ENCODE assay signal across 1 cellular context in the genomic region with DNA sequence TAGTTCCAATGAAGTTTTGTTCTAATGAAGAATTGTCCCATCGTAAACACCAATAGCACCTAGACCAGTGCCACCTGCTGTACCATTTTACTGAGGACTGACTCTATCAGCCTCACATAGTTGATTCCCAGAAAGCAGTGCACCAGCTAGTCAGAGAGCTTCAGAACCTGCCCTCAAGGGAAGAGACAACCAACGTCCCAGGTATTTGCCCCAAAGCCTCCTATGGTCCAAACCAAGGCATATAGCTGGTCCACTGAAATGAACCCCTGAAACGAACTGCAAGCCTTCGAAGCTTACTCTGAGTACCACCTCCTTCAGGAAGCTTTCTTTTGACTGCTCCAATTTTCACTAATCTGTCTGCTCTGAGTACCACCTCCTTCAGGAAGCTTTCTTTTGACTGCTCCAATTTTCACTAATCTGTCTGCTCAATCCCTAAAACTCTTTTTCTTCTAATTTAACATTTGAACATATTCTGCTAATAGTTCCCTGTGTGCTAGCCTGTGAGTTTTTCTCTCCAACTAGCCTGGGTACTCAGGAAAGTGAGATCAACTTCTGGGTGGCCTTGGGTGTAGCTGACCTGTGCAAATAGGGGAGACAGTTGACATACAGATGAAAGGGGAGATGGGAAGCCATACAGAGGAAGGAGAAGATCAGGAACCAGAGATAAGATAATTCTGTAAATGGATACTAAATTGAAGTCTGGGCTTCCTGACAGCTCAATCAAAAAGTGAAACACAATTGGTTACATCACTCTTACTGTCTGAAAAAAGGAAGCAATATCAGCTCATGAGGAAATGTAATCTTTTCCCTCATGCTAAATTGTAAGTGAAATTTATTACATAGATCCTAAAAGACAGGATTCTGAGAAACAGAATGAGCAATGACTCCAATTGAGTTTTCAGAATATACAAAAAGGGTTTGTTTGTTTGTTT.
TF ChIP-seq lines count a peak whose summit lies in the region.

No MANE protein-coding gene starts in this region.

TF ChIP-seq in GM12878, 131 proteins besides CTCF, POLR2A, EP300 and RAD21 (continued from another document):
- TF ChIP-seq, protein P1, sequence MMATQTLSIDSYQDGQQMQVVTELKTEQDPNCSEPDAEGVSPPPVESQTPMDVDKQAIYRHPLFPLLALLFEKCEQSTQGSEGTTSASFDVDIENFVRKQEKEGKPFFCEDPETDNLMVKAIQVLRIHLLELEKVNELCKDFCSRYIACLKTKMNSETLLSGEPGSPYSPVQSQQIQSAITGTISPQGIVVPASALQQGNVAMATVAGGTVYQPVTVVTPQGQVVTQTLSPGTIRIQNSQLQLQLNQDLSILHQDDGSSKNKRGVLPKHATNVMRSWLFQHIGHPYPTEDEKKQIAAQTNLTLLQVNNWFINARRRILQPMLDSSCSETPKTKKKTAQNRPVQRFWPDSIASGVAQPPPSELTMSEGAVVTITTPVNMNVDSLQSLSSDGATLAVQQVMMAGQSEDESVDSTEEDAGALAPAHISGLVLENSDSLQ (IDR thresholded peaks at IDR 0.05): peak; percentile 67; the same call in 1 of the 2 replicates
- TF ChIP-seq SIN3A (IDR thresholded peaks at IDR 0.05; ENCODE audit: low read depth, low read length): no peak
- no peak for TF ChIP-seq HDGF (IDR thresholded peaks at IDR 0.05)
- TF ChIP-seq NR2C2 (IDR thresholded peaks at IDR 0.05; ENCODE audit: borderline replicate concordance, control insufficient read depth, insufficient read length, low read depth): no peak
- TF ChIP-seq ASH2L (IDR thresholded peaks at IDR 0.05; ENCODE audit: borderline replicate concordance, low read depth): no peak
- TF ChIP-seq CHD2 (IDR thresholded peaks at IDR 0.05; ENCODE audit: borderline replicate concordance, low read depth, low read length): no peak
- no peak for TF ChIP-seq IKZF2 (IDR thresholded peaks at IDR 0.05)
- TF ChIP-seq RFX5 (IDR thresholded peaks at IDR 0.05; ENCODE audit: low read depth, low read length): no peak
- TF ChIP-seq, protein P2, sequence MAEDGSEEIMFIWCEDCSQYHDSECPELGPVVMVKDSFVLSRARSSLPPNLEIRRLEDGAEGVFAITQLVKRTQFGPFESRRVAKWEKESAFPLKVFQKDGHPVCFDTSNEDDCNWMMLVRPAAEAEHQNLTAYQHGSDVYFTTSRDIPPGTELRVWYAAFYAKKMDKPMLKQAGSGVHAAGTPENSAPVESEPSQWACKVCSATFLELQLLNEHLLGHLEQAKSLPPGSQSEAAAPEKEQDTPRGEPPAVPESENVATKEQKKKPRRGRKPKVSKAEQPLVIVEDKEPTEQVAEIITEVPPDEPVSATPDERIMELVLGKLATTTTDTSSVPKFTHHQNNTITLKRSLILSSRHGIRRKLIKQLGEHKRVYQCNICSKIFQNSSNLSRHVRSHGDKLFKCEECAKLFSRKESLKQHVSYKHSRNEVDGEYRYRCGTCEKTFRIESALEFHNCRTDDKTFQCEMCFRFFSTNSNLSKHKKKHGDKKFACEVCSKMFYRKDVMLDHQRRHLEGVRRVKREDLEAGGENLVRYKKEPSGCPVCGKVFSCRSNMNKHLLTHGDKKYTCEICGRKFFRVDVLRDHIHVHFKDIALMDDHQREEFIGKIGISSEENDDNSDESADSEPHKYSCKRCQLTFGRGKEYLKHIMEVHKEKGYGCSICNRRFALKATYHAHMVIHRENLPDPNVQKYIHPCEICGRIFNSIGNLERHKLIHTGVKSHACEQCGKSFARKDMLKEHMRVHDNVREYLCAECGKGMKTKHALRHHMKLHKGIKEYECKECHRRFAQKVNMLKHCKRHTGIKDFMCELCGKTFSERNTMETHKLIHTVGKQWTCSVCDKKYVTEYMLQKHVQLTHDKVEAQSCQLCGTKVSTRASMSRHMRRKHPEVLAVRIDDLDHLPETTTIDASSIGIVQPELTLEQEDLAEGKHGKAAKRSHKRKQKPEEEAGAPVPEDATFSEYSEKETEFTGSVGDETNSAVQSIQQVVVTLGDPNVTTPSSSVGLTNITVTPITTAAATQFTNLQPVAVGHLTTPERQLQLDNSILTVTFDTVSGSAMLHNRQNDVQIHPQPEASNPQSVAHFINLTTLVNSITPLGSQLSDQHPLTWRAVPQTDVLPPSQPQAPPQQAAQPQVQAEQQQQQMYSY (CRISPR knock-in tag; IDR thresholded peaks at IDR 0.05): no peak
- peak; percentile 64 for TF ChIP-seq JUNB (IDR thresholded peaks at IDR 0.05)
- TF ChIP-seq, protein P3, sequence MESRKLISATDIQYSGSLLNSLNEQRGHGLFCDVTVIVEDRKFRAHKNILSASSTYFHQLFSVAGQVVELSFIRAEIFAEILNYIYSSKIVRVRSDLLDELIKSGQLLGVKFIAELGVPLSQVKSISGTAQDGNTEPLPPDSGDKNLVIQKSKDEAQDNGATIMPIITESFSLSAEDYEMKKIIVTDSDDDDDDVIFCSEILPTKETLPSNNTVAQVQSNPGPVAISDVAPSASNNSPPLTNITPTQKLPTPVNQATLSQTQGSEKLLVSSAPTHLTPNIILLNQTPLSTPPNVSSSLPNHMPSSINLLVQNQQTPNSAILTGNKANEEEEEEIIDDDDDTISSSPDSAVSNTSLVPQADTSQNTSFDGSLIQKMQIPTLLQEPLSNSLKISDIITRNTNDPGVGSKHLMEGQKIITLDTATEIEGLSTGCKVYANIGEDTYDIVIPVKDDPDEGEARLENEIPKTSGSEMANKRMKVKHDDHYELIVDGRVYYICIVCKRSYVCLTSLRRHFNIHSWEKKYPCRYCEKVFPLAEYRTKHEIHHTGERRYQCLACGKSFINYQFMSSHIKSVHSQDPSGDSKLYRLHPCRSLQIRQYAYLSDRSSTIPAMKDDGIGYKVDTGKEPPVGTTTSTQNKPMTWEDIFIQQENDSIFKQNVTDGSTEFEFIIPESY (IDR thresholded peaks at IDR 0.05): no peak
- no peak for TF ChIP-seq RCOR1 (conservative IDR thresholded peaks at IDR 0.05; ENCODE audit: low read depth, low read length)
- no peak for TF ChIP-seq CBX5 (IDR thresholded peaks at IDR 0.05; ENCODE audit: low read depth)
- 0 out of 2 replicates have a peak, but pooled peaks have one; percentile 4 for TF ChIP-seq FOXM1 (IDR thresholded peaks at IDR 0.05; ENCODE audit: low read depth, low read length)
- TF ChIP-seq, protein P4, sequence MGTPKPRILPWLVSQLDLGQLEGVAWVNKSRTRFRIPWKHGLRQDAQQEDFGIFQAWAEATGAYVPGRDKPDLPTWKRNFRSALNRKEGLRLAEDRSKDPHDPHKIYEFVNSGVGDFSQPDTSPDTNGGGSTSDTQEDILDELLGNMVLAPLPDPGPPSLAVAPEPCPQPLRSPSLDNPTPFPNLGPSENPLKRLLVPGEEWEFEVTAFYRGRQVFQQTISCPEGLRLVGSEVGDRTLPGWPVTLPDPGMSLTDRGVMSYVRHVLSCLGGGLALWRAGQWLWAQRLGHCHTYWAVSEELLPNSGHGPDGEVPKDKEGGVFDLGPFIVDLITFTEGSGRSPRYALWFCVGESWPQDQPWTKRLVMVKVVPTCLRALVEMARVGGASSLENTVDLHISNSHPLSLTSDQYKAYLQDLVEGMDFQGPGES (IDR thresholded peaks at IDR 0.05): no peak
- TF ChIP-seq, protein P5, sequence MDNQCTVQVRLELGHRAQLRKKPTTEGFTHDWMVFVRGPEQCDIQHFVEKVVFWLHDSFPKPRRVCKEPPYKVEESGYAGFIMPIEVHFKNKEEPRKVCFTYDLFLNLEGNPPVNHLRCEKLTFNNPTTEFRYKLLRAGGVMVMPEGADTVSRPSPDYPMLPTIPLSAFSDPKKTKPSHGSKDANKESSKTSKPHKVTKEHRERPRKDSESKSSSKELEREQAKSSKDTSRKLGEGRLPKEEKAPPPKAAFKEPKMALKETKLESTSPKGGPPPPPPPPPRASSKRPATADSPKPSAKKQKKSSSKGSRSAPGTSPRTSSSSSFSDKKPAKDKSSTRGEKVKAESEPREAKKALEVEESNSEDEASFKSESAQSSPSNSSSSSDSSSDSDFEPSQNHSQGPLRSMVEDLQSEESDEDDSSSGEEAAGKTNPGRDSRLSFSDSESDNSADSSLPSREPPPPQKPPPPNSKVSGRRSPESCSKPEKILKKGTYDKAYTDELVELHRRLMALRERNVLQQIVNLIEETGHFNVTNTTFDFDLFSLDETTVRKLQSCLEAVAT (IDR thresholded peaks at IDR 0.05): no peak
